Comparison of ENCODE assay signal across 15 cellular contexts in genomic region chr3:53708001-53708621, GRCh38.
DNase-seq lines count a peak whose midpoint lies in the region; ATAC-seq and TF ChIP-seq lines count a peak whose summit lies in the region.
"Had no signal": no experiment of that assay in that cellular context is flagged by ENCODE, and none has a peak within 500 bp of the region (broad histone marks: within the 10 kb centered on the region; RNA-seq: fewer than 3 reads in every experiment).

No MANE protein-coding gene starts in this region.

- peaks cover 1% of the 10 kb centered on the region; the same call in 1 of the 2 replicates for H3K27me3 Mint-ChIP-seq in H9 (ENCODE audit: low read depth)

- no peak overlapping the region for H3T11ph ChIP-seq in H9 (ENCODE audit: low read length)

- TF ChIP-seq CTCF in H9 (conservative IDR thresholded peaks at IDR 0.05), result no peak; the same call in 2 of the 3 replicates
- no peak for TF ChIP-seq CTCF in neutrophil (IDR thresholded peaks at IDR 0.05)

- intact Hi-C loops in Right ventricle myocardium superior (cut with DNase I), result loop anchor here (5.0 kb wide), 1 partner anchor 406 kb away; no protein-coding TSS in a partner anchor

- H4K8ac ChIP-seq in H9 (replicated peaks; ENCODE audit: insufficient read length, low read depth, low read length), result no peak overlapping the region

- H3K36me3 Mint-ChIP-seq in H9 (ENCODE audit: insufficient read depth in 1 of 3, low read depth in 3 of 3), result no peaks in the 10 kb centered on the region

- H3K23ac ChIP-seq in H9 (ENCODE audit: insufficient read length, low read depth, low read length), result no peak overlapping the region

- H2AFZ ChIP-seq in H9 (ENCODE audit: low read length), result no peak overlapping the region

- H3K79me1 ChIP-seq in H9 (ENCODE audit: insufficient read depth, low read depth, low read length, poor library complexity, severe bottlenecking), result no peaks in the 10 kb centered on the region

- H4K20me1 ChIP-seq in H9 (ENCODE audit: control insufficient read depth, insufficient read depth, insufficient read length), result no peaks in the 10 kb centered on the region
- H4K20me1 ChIP-seq: BLaER1 had no signal

- no peak overlapping the region for H3K4me3 Mint-ChIP-seq in H9

- H3K14ac ChIP-seq in H9 (ENCODE audit: insufficient read depth, low read length), result no peak overlapping the region; the same call in 1 of the 2 replicates

- no peak overlapping the region for H2BK120ac ChIP-seq in H9 (ENCODE audit: low read depth, low read length, poor library complexity, severe bottlenecking)

- H3K56ac ChIP-seq in H9 (ENCODE audit: insufficient read length, low read depth, low read length), result no peak overlapping the region

- H3K18ac ChIP-seq in H9 (ENCODE audit: insufficient read length, low read depth, low read length), result no peak overlapping the region

- no peak overlapping the region for H2AK5ac ChIP-seq in H9 (ENCODE audit: insufficient read length, low read length)

- H3K79me2 ChIP-seq in H9 (ENCODE audit: insufficient read depth, low read length), result no peaks in the 10 kb centered on the region

- H2BK15ac ChIP-seq in H9 (ENCODE audit: low read depth, low read length), result no peak overlapping the region

- DNase-seq in H9, result peak; percentile 15
- peak; percentile 32 for DNase-seq in NCI-H2196 treated with DMSO at 0.1 percent for 48 hours (lab: John Stamatoyannopoulos, UW; ENCODE audit: unreplicated experiment)
- no peak for DNase-seq in Right ventricle myocardium superior
- DNase-seq in amniotic stem cell (lab: John Stamatoyannopoulos, UW), result no peak
- DNase-seq in activated CD4-positive, CD25-positive, alpha-beta regulatory T cell (lab: John Stamatoyannopoulos, UW), result no peak
- DNase-seq in mesenteric fat pad (ENCODE audit: low spot score), result no peak
- no peak for DNase-seq in T-helper 9 cell
- DNase-seq: central memory CD4-positive, alpha-beta T cell; KG1; NCI-H1694; psoas muscle; stimulated activated CD4-positive, alpha-beta T cell treated with anti-CD3 and anti-CD28 coated beads, Interleukin-1b, Interleukin-23, amount 100 ng/mL, for 48 hours had no signal

- no peak overlapping the region for H2BK20ac ChIP-seq in H9 (ENCODE audit: low read depth, low read length, poor library complexity, severe bottlenecking)

- H3K4me2 ChIP-seq in H9 (ENCODE audit: insufficient read depth, insufficient read length, low read length), result no peak overlapping the region
- H3K4me2 ChIP-seq: BLaER1 had no signal

- H3K27me3 ChIP-seq in H9 (ENCODE audit: insufficient read depth, low read length), result no peaks in the 10 kb centered on the region
- no peaks in the 10 kb centered on the region for H3K27me3 ChIP-seq in neutrophil
- H3K27me3 ChIP-seq: BLaER1 had no signal

- H3K23me2 ChIP-seq in H9 (ENCODE audit: insufficient read length, low read depth, low read length, poor library complexity, severe bottlenecking), result no peaks in the 10 kb centered on the region

- H2BK12ac ChIP-seq in H9 (ENCODE audit: insufficient read length, low read depth, low read length), result no peak overlapping the region

- no peak overlapping the region for H3K4ac ChIP-seq in H9 (ENCODE audit: low read depth, low read length)

- H3K36me3 ChIP-seq in neutrophil, result no peaks in the 10 kb centered on the region
- H3K36me3 ChIP-seq: BLaER1, thoracic aorta had no signal

- H3K4me3 ChIP-seq in neutrophil (ENCODE audit: low read depth in 1 of 2, low read length in 1 of 2), result peak overlapping the region; percentile 56 to 63
- H3K4me3 ChIP-seq: BLaER1, psoas muscle, thoracic aorta had no signal

- H3K27ac ChIP-seq in H9 (ENCODE audit: insufficient read length, low read depth, low read length), result no peak overlapping the region
- peak overlapping the region; percentile 87 for H3K27ac ChIP-seq in neutrophil
- H3K27ac ChIP-seq: BLaER1, psoas muscle, thoracic aorta had no signal

- H4K5ac ChIP-seq in H9 (ENCODE audit: insufficient read length, low read depth, low read length), result no peak overlapping the region

- H3K4me1 Mint-ChIP-seq in H9, result peaks cover 16 to 21% of the 10 kb centered on the region in 2 experiments

- ATAC-seq in Right ventricle myocardium superior (ENCODE audit: poor library complexity), result peak; percentile 49
- ATAC-seq: psoas muscle had no signal

- H3K27ac Mint-ChIP-seq in H9, result no peak overlapping the region

- no peaks in the 10 kb centered on the region for H3K9me3 ChIP-seq in H9 (ENCODE audit: control insufficient read depth, low read depth, low read length)
- no peaks in the 10 kb centered on the region for H3K9me3 ChIP-seq in neutrophil
- H3K9me3 ChIP-seq: BLaER1, psoas muscle, thoracic aorta had no signal

- no peaks in the 10 kb centered on the region for H3K4me1 ChIP-seq in H9 (ENCODE audit: insufficient read depth, low read length)
- H3K4me1 ChIP-seq in neutrophil (ENCODE audit: control insufficient read depth in 1 of 2, insufficient read depth in 1 of 2, low read depth in 1 of 2, low read length in 1 of 2), result peaks cover 74 to 75% of the 10 kb centered on the region in 2 experiments
- H3K4me1 ChIP-seq: psoas muscle had no signal

- H2BK5ac ChIP-seq in H9 (ENCODE audit: insufficient read length, low read length), result no peak overlapping the region

- H4K91ac ChIP-seq in H9 (ENCODE audit: insufficient read length, low read depth, low read length), result no peak overlapping the region

- WGBS in H9 (ENCODE audit: extremely low coverage, insufficient read length, low lambda C conversion rate), result no CpG with 5 or more reads among the region's 4 CpGs

- no peak overlapping the region for H3K9ac ChIP-seq in H9 (ENCODE audit: extremely low read depth, insufficient read length, low read length)
- H3K9ac ChIP-seq: BLaER1 had no signal

- no peaks in the 10 kb centered on the region for H3K9me3 Mint-ChIP-seq in H9

Comparison
In these comparisons a context has a peak if more than half of its experiments do, and no peak if none do; other contexts are left out.
1. DNase-seq: peak in H9 (single experiment) and NCI-H2196 treated with DMSO at 0.1 percent for 48 hours (single experiment); none in Right ventricle myocardium superior (single experiment), amniotic stem cell (single experiment), activated CD4-positive, CD25-positive, alpha-beta regulatory T cell (0 of 4), mesenteric fat pad (single experiment) and T-helper 9 cell (single experiment).